ENCODE assay signal across 8 cellular contexts in genomic region chr16:16113076-16113475, GRCh38.
"Had no signal": no experiment of that assay in that cellular context is flagged by ENCODE, and none has a peak within 500 bp of the region (broad histone marks: within the 10 kb centered on the region; RNA-seq: fewer than 3 reads in every experiment).

No MANE protein-coding gene starts in this region.

- ATAC-seq: HCT116 had no signal

- H3K4me3 Mint-ChIP-seq: IgD-negative memory B cell had no signal

- H3K4me3 ChIP-seq: GM23248, HAP-1 had no signal

- FAIRE-seq: HTR-8/SVneo had no signal

- H3K9ac ChIP-seq: GM23248 had no signal

- H3K27ac ChIP-seq: GM23248 had no signal

- H3K27ac Mint-ChIP-seq: IgD-negative memory B cell had no signal

- H2AFZ ChIP-seq: GM23248 had no signal

- H3K4me1 ChIP-seq: HAP-1 had no signal

- H3K9me3 ChIP-seq: HAP-1 had no signal

- DNase-seq: GM23248, GOT3, H7, KG1 had no signal

- H3K27me3 Mint-ChIP-seq: IgD-negative memory B cell had no signal
